Comparison of ENCODE assay signal across 9 cellular contexts in genomic region chrX:20127440-20127839, GRCh38. TPM values are rescaled to one million over a fixed set of nuclear protein-coding genes. Genes with fewer than 3 reads are reported as not detected.
A peak's percentile ranks its signal among the peaks of the same experiment; 100 is the strongest.
DNase-seq lines count a peak whose midpoint lies in the region; ATAC-seq, FAIRE-seq and TF ChIP-seq lines count a peak whose summit lies in the region.
"Not testable (repeated sequence)": the region's sequence is repeated elsewhere in the genome, so short reads cannot be mapped to it uniquely, and the experiment has no call there.
"Had no signal": no experiment of that assay in that cellular context is flagged by ENCODE, and none has a peak within 500 bp of the region (broad histone marks: within the 10 kb centered on the region; RNA-seq: fewer than 3 reads in every experiment).

No MANE protein-coding gene starts in this region.

- not testable (repeated sequence) for H2AFZ ChIP-seq in IMR-90 (replicated peaks; ENCODE audit: low read length, poor library complexity); keratinocyte (ENCODE audit: control insufficient read depth, low read length); parathyroid adenoma

- H3K27ac ChIP-seq in IMR-90 (ENCODE audit: insufficient read depth, low read length); endodermal cell (ENCODE audit: low read depth, low read length); keratinocyte (ENCODE audit: control insufficient read depth, insufficient read depth, low read length); parathyroid adenoma: not testable (repeated sequence)

- ATAC-seq in GM18502 (IDR thresholded peaks at IDR 0.05; ENCODE audit: poor library complexity, unreplicated experiment) (peak; percentile 62), GM21825 (IDR thresholded peaks at IDR 0.05; ENCODE audit: unreplicated experiment) (peak; percentile 54), IMR-90 (ENCODE audit: low read depth) (peak; percentile 86)
- ATAC-seq in activated T-cell treated with anti-CD3 and anti-CD28 coated beads, Interleukin-2, amount 50 U/mL, for 4 hours: peak; percentile 56 to 69

- CTCF ChIA-PET in IMR-90 (lab: Yijun Ruan, JAX): not testable (repeated sequence)

- intact Hi-C loops in IMR-90 (cut with micrococcal nuclease): loop anchor here (10.0 kb wide), 2 partner anchors 583 to 753 kb away; no protein-coding TSS in a partner anchor

- not testable (repeated sequence) for H3K79me1 ChIP-seq in IMR-90 (ENCODE audit: low read depth in 1 of 2, low read length in 2 of 2)

- H3K23ac ChIP-seq in IMR-90 (ENCODE audit: low read depth, low read length): not testable (repeated sequence)

- not testable (repeated sequence) for H4K8ac ChIP-seq in IMR-90 (ENCODE audit: low read depth in 2 of 2, low read length in 2 of 2)

- H4K91ac ChIP-seq in IMR-90 (ENCODE audit: insufficient read depth, low read depth, low read length): not testable (repeated sequence)

- H3K4me3 Mint-ChIP-seq in activated T-cell treated with anti-CD3 and anti-CD28 coated beads, Interleukin-2, amount 50 U/mL, for 4 hours; endodermal cell: not testable (repeated sequence)

- H3K14ac ChIP-seq in IMR-90 (replicated peaks; ENCODE audit: low read depth, low read length): not testable (repeated sequence)

- not testable (repeated sequence) for H3K9me3 ChIP-seq in IMR-90 (ENCODE audit: control insufficient read depth, insufficient read depth, low read length); endodermal cell (ENCODE audit: control insufficient read depth, low read length); keratinocyte (ENCODE audit: control insufficient read depth, low read depth, low read length); parathyroid adenoma (ENCODE audit: control insufficient read depth, low read length)

- H3K27me3 Mint-ChIP-seq in activated T-cell treated with anti-CD3 and anti-CD28 coated beads, Interleukin-2, amount 50 U/mL, for 4 hours (ENCODE audit: low read depth); endodermal cell (ENCODE audit: insufficient read depth): not testable (repeated sequence)

- H2BK120ac ChIP-seq in IMR-90 (ENCODE audit: low read depth, low read length): not testable (repeated sequence)

- not testable (repeated sequence) for TF ChIP-seq POLR2A in IMR-90 (IDR thresholded peaks at IDR 0.05; ENCODE audit: low read depth, low read length)

- H3K4me1 Mint-ChIP-seq in activated T-cell treated with anti-CD3 and anti-CD28 coated beads, Interleukin-2, amount 50 U/mL, for 4 hours (ENCODE audit: low read depth); endodermal cell: not testable (repeated sequence)

- H2AK9ac ChIP-seq in IMR-90 (replicated peaks; ENCODE audit: low read depth, low read length, poor library complexity): not testable (repeated sequence)

- not testable (repeated sequence) for H2BK5ac ChIP-seq in IMR-90 (ENCODE audit: low read depth, low read length, poor library complexity, severe bottlenecking)

- peak; percentile 99 for FAIRE-seq in keratinocyte (lab: Jason Lieb, UNC)

- WGBS in IMR-90 (ENCODE audit: extremely low coverage in 2 of 2, insufficient read length in 1 of 2), 2 experiments: no CpG with 5 or more reads among the region's 3 CpGs
- WGBS in endodermal cell (ENCODE audit: insufficient coverage in 1 of 2, insufficient read length in 1 of 2), 2 experiments: no CpG with 5 or more reads among the region's 3 CpGs

- H4K20me1 ChIP-seq in IMR-90 (ENCODE audit: insufficient read depth, low read length); keratinocyte (ENCODE audit: control insufficient read depth, extremely low read depth, insufficient read depth, low read length): not testable (repeated sequence)

- in situ Hi-C loops in IMR-90 (cut with MboI; ENCODE audit: low sequenced_read_pairs): not testable (repeated sequence)

- not testable (repeated sequence) for DNase-seq in AG09309 (ENCODE audit: low read depth); IMR-90; activated T-cell treated with anti-CD3 and anti-CD28 coated beads, Interleukin-2, amount 50 U/mL, for 4 hours; endodermal cell; keratinocyte (ENCODE audit: low read depth, low spot score)

- H2BK15ac ChIP-seq in IMR-90 (ENCODE audit: low read depth, low read length): not testable (repeated sequence)

- H3K36me3 ChIP-seq in IMR-90 (ENCODE audit: control insufficient read depth, insufficient read depth, low read length) (peaks cover 17% of the 10 kb centered on the region), endodermal cell (ENCODE audit: control insufficient read depth, insufficient read depth, low read length) (peaks cover 46% of the 10 kb centered on the region), keratinocyte (ENCODE audit: control insufficient read depth in 2 of 2, extremely low read depth in 1 of 2, insufficient read depth in 2 of 2, low read length in 2 of 2) (peaks cover 8 to 24% of the 10 kb centered on the region in 2 experiments)
- not testable (repeated sequence) for H3K36me3 ChIP-seq in parathyroid adenoma (ENCODE audit: control insufficient read depth, insufficient read depth, low read length)

- H2AK5ac ChIP-seq in IMR-90 (ENCODE audit: low read depth, low read length): not testable (repeated sequence)

- not testable (repeated sequence) for H3K79me2 ChIP-seq in keratinocyte (ENCODE audit: control insufficient read depth, insufficient read depth, low read length); parathyroid adenoma

- peak; percentile 8 for TF ChIP-seq CTCF in AG09309 (IDR thresholded peaks at IDR 0.05; ENCODE audit: control insufficient read depth, insufficient read depth, low read depth, low read length, missing control alignments)
- peak; percentile 33 for TF ChIP-seq CTCF in IMR-90 (conservative IDR thresholded peaks at IDR 0.05; ENCODE audit: low read depth, low read length)
- TF ChIP-seq CTCF in endodermal cell (conservative IDR thresholded peaks at IDR 0.05): peak; percentile 58
- peak in 1 of 3 experiments; percentile 5 for TF ChIP-seq CTCF in keratinocyte (optimal IDR thresholded peaks at IDR 0.05 in 1 of 3, IDR thresholded peaks at IDR 0.05 in 1 of 3, conservative IDR thresholded peaks at IDR 0.05 in 1 of 3; ENCODE audit: extremely low read depth in 1 of 3, insufficient read depth in 2 of 3, low read length in 3 of 3)
- TF ChIP-seq CTCF in parathyroid adenoma (IDR thresholded peaks at IDR 0.05): peak; percentile 20

- H3K9me3 Mint-ChIP-seq in activated T-cell treated with anti-CD3 and anti-CD28 coated beads, Interleukin-2, amount 50 U/mL, for 4 hours: not testable (repeated sequence)
- peaks cover 18% of the 10 kb centered on the region for H3K9me3 Mint-ChIP-seq in endodermal cell

- H3K4ac ChIP-seq in IMR-90 (ENCODE audit: low read depth, low read length): not testable (repeated sequence)

- not testable (repeated sequence) for H3K4me1 ChIP-seq in IMR-90 (ENCODE audit: control insufficient read depth, insufficient read depth, low read length); endodermal cell (ENCODE audit: control insufficient read depth, insufficient read depth, low read length); keratinocyte (ENCODE audit: control insufficient read depth, extremely low read depth, insufficient read depth, low read length); parathyroid adenoma

- BruUV-seq in IMR-90 (replicated peaks; lab: Mats Ljungman, UMichigan): TSS peak; percentile 69

- not testable (repeated sequence) for H3K27me3 ChIP-seq in IMR-90 (ENCODE audit: control insufficient read depth, insufficient read depth, low read length); endodermal cell (ENCODE audit: control insufficient read depth, insufficient read depth, low read length, poor library complexity, severe bottlenecking); keratinocyte (ENCODE audit: control insufficient read depth, extremely low read depth, insufficient read depth, low read length); parathyroid adenoma (ENCODE audit: control insufficient read depth, insufficient read depth, low read length)

- H3K56ac ChIP-seq in IMR-90 (ENCODE audit: extremely low read depth, insufficient read depth, low read length): not testable (repeated sequence)

- TF ChIP-seq RAD21 in IMR-90 (IDR thresholded peaks at IDR 0.05; ENCODE audit: low read length): not testable (repeated sequence)

- H3K4me2 ChIP-seq in IMR-90 (ENCODE audit: low read depth, low read length); keratinocyte (ENCODE audit: control insufficient read depth, extremely low read depth, insufficient read depth, low read depth, low read length); parathyroid adenoma (ENCODE audit: low read length): not testable (repeated sequence)

- not testable (repeated sequence) for H3K18ac ChIP-seq in IMR-90 (ENCODE audit: low read depth, low read length)

- not testable (repeated sequence) for H3K36me3 Mint-ChIP-seq in activated T-cell treated with anti-CD3 and anti-CD28 coated beads, Interleukin-2, amount 50 U/mL, for 4 hours (ENCODE audit: insufficient read depth)
- peaks cover 11% of the 10 kb centered on the region for H3K36me3 Mint-ChIP-seq in endodermal cell (ENCODE audit: low read depth)

- H3K4me3 ChIP-seq in AG09309 (ENCODE audit: control insufficient read depth, low read depth, low read length); IMR-90 (ENCODE audit: insufficient read depth, low read depth, low read length); endodermal cell (ENCODE audit: low read length); keratinocyte (ENCODE audit: control insufficient read depth in 2 of 3, extremely low read depth in 1 of 3, insufficient read depth in 2 of 3, low read depth in 1 of 3, low read length in 3 of 3); parathyroid adenoma (ENCODE audit: low read depth, low read length): not testable (repeated sequence)

- dilution Hi-C loops in IMR-90 (cut with HindIII; ENCODE audit: low sequenced_read_pairs, unreplicated experiment); keratinocyte (cut with MboI; ENCODE audit: extremely low pct_ligation_motif_present, low sequenced_read_pairs): not testable (repeated sequence)

- H3K9me1 ChIP-seq in IMR-90 (ENCODE audit: insufficient read depth, low read length); keratinocyte (ENCODE audit: control insufficient read depth, extremely low read depth, insufficient read depth, low read length): not testable (repeated sequence)

- not testable (repeated sequence) for H2BK20ac ChIP-seq in IMR-90 (ENCODE audit: low read depth, low read length)

- H3K9ac ChIP-seq in IMR-90 (ENCODE audit: low read depth, low read length); endodermal cell (ENCODE audit: extremely low read depth, low read length, poor library complexity, severe bottlenecking); keratinocyte (ENCODE audit: control insufficient read depth, extremely low read depth, insufficient read depth, low read length); parathyroid adenoma: not testable (repeated sequence)

- H3K27ac Mint-ChIP-seq in endodermal cell: not testable (repeated sequence)

- POLR2A ChIA-PET in IMR-90 (lab: Charles Lee; ENCODE audit: unreplicated experiment): not testable (repeated sequence)

- not testable (repeated sequence) for H4K5ac ChIP-seq in IMR-90 (ENCODE audit: low read depth, low read length)

RNA-seq across cellular contexts. Expression of gene MAP7D2, which starts 10.7 kb away (rescaled TPM):
- total RNA-seq in IMR-90 (2012; rRNA removed) (under 0.01 and 0.18 TPM in 2 replicates), endodermal cell (1 to 10 TPM; 1.5 to 1.9 TPM)
- polyA plus RNA-seq in IMR-90 (2012; rRNA removed) (0.19 and 0.32 TPM in 2 replicates), keratinocyte (0.35 to 0.76 TPM (median 0.36 TPM) in 3 replicates)
- 0.14 and 0.20 TPM in 2 replicates for polyA plus RNA-seq in IMR-90 (2012; cell fraction: cytosol; rRNA removed)
- polyA plus RNA-seq in IMR-90 (2012; cell fraction: nucleus; rRNA removed; ENCODE audit: low replicate concordance): 0.20 and 0.41 TPM in 2 replicates
- 1 to 10 TPM in 1 of 3 donors, under 1 TPM in 2; 0.57 to 2.0 (median 0.66) TPM for total RNA-seq in activated T-cell treated with anti-CD3 and anti-CD28 coated beads, Interleukin-2, amount 50 U/mL, for 4 hours
- polyA plus RNA-seq in endodermal cell (2013, experiment 1 of 2): 1.5 TPM
- polyA plus RNA-seq in endodermal cell (2013, experiment 2 of 2): 1.7 TPM
- polyA plus RNA-seq in keratinocyte (2011; ENCODE audit: low read depth): 1.8 TPM
- 0.44 and 0.61 TPM in 2 replicates for polyA plus RNA-seq in keratinocyte (2011; cell fraction: cytosol; rRNA removed)
- 0.46 and 0.60 TPM in 2 replicates for polyA plus RNA-seq in keratinocyte (2011; cell fraction: nucleus; rRNA removed)
- 0.58 and 0.80 TPM in 2 replicates for polyA plus RNA-seq in keratinocyte (2012; ENCODE audit: low replicate concordance)
- polyA minus RNA-seq in keratinocyte: 0.26 to 0.52 TPM (median 0.36 TPM) in 3 replicates
- polyA minus RNA-seq in keratinocyte (2011; cell fraction: cytosol; rRNA and poly(A)+ RNA removed): not detected
- 0.21 TPM in 1 of 2 replicates, not detected in the other for polyA minus RNA-seq in keratinocyte (2011; cell fraction: nucleus; rRNA and poly(A)+ RNA removed)
- total RNA-seq: skeletal muscle tissue had no signal

RNA-seq across cellular contexts. Expression of gene EIF1AX, which starts 14.2 kb away (rescaled TPM):
- 12.2 and 55.5 TPM in 2 replicates for total RNA-seq in IMR-90 (2012; rRNA removed)
- polyA plus RNA-seq in IMR-90 (2012; rRNA removed): 41.2 and 44.5 TPM in 2 replicates
- 5.6 and 8.1 TPM in 2 replicates for polyA plus RNA-seq in IMR-90 (2012; cell fraction: cytosol; rRNA removed)
- polyA plus RNA-seq in IMR-90 (2012; cell fraction: nucleus; rRNA removed; ENCODE audit: low replicate concordance): 2.6 and 11.1 TPM in 2 replicates
- 100 to 1,000 TPM; 209 to 326 (median 210) TPM for total RNA-seq in activated T-cell treated with anti-CD3 and anti-CD28 coated beads, Interleukin-2, amount 50 U/mL, for 4 hours
- 100 to 1,000 TPM in 1 of 2 donors, 10 to 100 TPM in 1; 98.3 to 121 TPM for total RNA-seq in endodermal cell
- polyA plus RNA-seq in endodermal cell (2013, experiment 1 of 2): 72.8 TPM
- 77.3 TPM for polyA plus RNA-seq in endodermal cell (2013, experiment 2 of 2)
- 83.9 to 196 TPM (median 109 TPM) in 3 replicates for polyA plus RNA-seq in keratinocyte
- polyA plus RNA-seq in keratinocyte (2011; ENCODE audit: low read depth): 172 TPM
- 91.4 and 152 TPM in 2 replicates for polyA plus RNA-seq in keratinocyte (2011; cell fraction: cytosol; rRNA removed)
- 32.3 and 69.4 TPM in 2 replicates for polyA plus RNA-seq in keratinocyte (2011; cell fraction: nucleus; rRNA removed)
- 141 and 150 TPM in 2 replicates for polyA plus RNA-seq in keratinocyte (2012; ENCODE audit: low replicate concordance)
- polyA minus RNA-seq in keratinocyte: 8.1 to 78.5 TPM (median 15.8 TPM) in 3 replicates
- 121 TPM for polyA minus RNA-seq in keratinocyte (2011; cell fraction: cytosol; rRNA and poly(A)+ RNA removed)
- 15.2 and 23.9 TPM in 2 replicates for polyA minus RNA-seq in keratinocyte (2011; cell fraction: nucleus; rRNA and poly(A)+ RNA removed)
